Comparison of ENCODE assay signal across 9 cellular contexts in genomic region chr2:65350714-65351113, GRCh38.
DNase-seq lines count a peak whose midpoint lies in the region; ATAC-seq, FAIRE-seq and TF ChIP-seq lines count a peak whose summit lies in the region.
"Had no signal": no experiment of that assay in that cellular context is flagged by ENCODE, and none has a peak within 500 bp of the region (broad histone marks: within the 10 kb centered on the region; RNA-seq: fewer than 3 reads in every experiment).

No MANE protein-coding gene starts in this region.

- peaks cover 56% of the 10 kb centered on the region for H3K4me1 ChIP-seq in smooth muscle cell (ENCODE audit: low read depth)

- no peak overlapping the region for H2AFZ ChIP-seq in smooth muscle cell (ENCODE audit: low read depth)

- H3K9me3 ChIP-seq in smooth muscle cell (replicated peaks; ENCODE audit: low read depth) = no peaks in the 10 kb centered on the region

- DNase-seq in SKM-1 (lab: John Stamatoyannopoulos, UW; ENCODE audit: unreplicated experiment) = peak; percentile 14
- DNase-seq in SKM-1 treated with dmso at 0.1 percent for 144 hours (lab: John Stamatoyannopoulos, UW; ENCODE audit: unreplicated experiment) = no peak
- DNase-seq in choroid plexus epithelial cell (ENCODE audit: low read depth) = peak; percentile 43
- no peak for DNase-seq in smooth muscle cell (lab: John Stamatoyannopoulos, UW; ENCODE audit: unreplicated experiment)
- DNase-seq in frontal cortex (ENCODE audit: low spot score in 2 of 2) = no peak

- H3K27me3 ChIP-seq in smooth muscle cell (ENCODE audit: low read depth) = no peaks in the 10 kb centered on the region

- no peak overlapping the region for H3K4me3 ChIP-seq in choroid plexus epithelial cell (ENCODE audit: low read depth, low read length)
- peak overlapping the region; percentile 19 for H3K4me3 ChIP-seq in smooth muscle cell

- TF ChIP-seq CTCF in choroid plexus epithelial cell (conservative IDR thresholded peaks at IDR 0.05; ENCODE audit: low read depth, low read length) (peak; percentile 56), smooth muscle cell (IDR thresholded peaks at IDR 0.05; ENCODE audit: borderline replicate concordance, insufficient read depth, poor library complexity, severe bottlenecking) (peak; percentile 36)

- peaks cover 72% of the 10 kb centered on the region for H3K79me2 ChIP-seq in smooth muscle cell (ENCODE audit: low read depth)

- peaks cover 91% of the 10 kb centered on the region for H4K20me1 ChIP-seq in smooth muscle cell (ENCODE audit: low read depth)

- peak overlapping the region; percentile 68 for H3K27ac ChIP-seq in smooth muscle cell (ENCODE audit: low read depth)
- H3K27ac ChIP-seq: epithelial cell of prostate had no signal

- H3K36me3 ChIP-seq in smooth muscle cell (ENCODE audit: low read depth) = no peaks in the 10 kb centered on the region

- whole genome bisulfite sequencing in smooth muscle cell (ENCODE audit: low lambda C conversion rate) = 8% methylated on average over 6 of the region's 6 CpGs

- H3K4me2 ChIP-seq in smooth muscle cell = peak overlapping the region; percentile 81

- H3K9ac ChIP-seq in smooth muscle cell (ENCODE audit: low read depth) = no peak overlapping the region

- ATAC-seq in HG03565 (IDR thresholded peaks at IDR 0.05; ENCODE audit: unreplicated experiment) (peak; percentile 39), HG03045 (IDR thresholded peaks at IDR 0.05; ENCODE audit: unreplicated experiment) (no peak), HG03095 (IDR thresholded peaks at IDR 0.05; ENCODE audit: unreplicated experiment) (no peak)

- no peak for FAIRE-seq in frontal cortex (lab: Jason Lieb, UNC)

- H3F3A ChIP-seq in smooth muscle cell (ENCODE audit: low read depth) = peaks cover 30% of the 10 kb centered on the region

Comparison
In these comparisons a context has a peak if more than half of its experiments do, and no peak if none do; other contexts are left out.
1. DNase-seq: peak in SKM-1 (single experiment) and choroid plexus epithelial cell (single experiment); none in SKM-1 treated with dmso at 0.1 percent for 144 hours (single experiment), smooth muscle cell (single experiment) and frontal cortex (0 of 2).